ENCODE assay signal across 11 cellular contexts in genomic region chr12:38892090-38892786, GRCh38. TPM values are rescaled to one million over a fixed set of nuclear protein-coding genes. Genes with fewer than 3 reads are reported as not detected.
DNase-seq lines count a peak whose midpoint lies in the region; ATAC-seq, FAIRE-seq and TF ChIP-seq lines count a peak whose summit lies in the region.
"Had no signal": no experiment of that assay in that cellular context is flagged by ENCODE, and none has a peak within 500 bp of the region (broad histone marks: within the 10 kb centered on the region; RNA-seq: fewer than 3 reads in every experiment).

No MANE protein-coding gene starts in this region.

- no peak for TF ChIP-seq POLR2A in GM12878 (IDR thresholded peaks at IDR 0.05; ENCODE audit: low read depth, low read length)

- H3K27ac ChIP-seq in GM12878 (ENCODE audit: control insufficient read depth, insufficient read depth) (peak overlapping the region; percentile 5; the same call in 1 of the 2 replicates), trophoblast cell (ENCODE audit: low read depth, low read length) (no peak overlapping the region)
- H3K27ac ChIP-seq: 22Rv1 had no signal

- H3K4me1 ChIP-seq in GM12878 (ENCODE audit: control insufficient read depth, insufficient read depth, low read length) = no peaks in the 10 kb centered on the region
- H3K4me1 ChIP-seq in trophoblast cell (ENCODE audit: control insufficient read depth in 1 of 2, insufficient read depth in 2 of 2, low read length in 2 of 2) = peaks cover 0 to 4% of the 10 kb centered on the region in 2 experiments

- TF ChIP-seq RAD21 in GM12878 (IDR thresholded peaks at IDR 0.05; ENCODE audit: insufficient read depth, low read depth, low read length) = no peak

- 33% methylated on average over 4 of the region's 4 CpGs for WGBS in GM12878 (ENCODE audit: insufficient coverage, insufficient replicate concordance, low lambda C conversion rate, missing lambda C conversion rate)
- WGBS in trophoblast cell (ENCODE audit: extremely low coverage, insufficient coverage, insufficient read length) = no CpG with 5 or more reads among the region's 4 CpGs

- no peak overlapping the region for H4K91ac ChIP-seq in trophoblast cell (ENCODE audit: low read depth, low read length)

- H3K79me1 ChIP-seq in trophoblast cell (ENCODE audit: low read length) = no peaks in the 10 kb centered on the region

- no peak overlapping the region for H3K14ac ChIP-seq in trophoblast cell (ENCODE audit: low read length)

- H2AK5ac ChIP-seq in trophoblast cell (ENCODE audit: low read length) = no peak overlapping the region

- TF ChIP-seq CTCF in GM12878 (IDR thresholded peaks at IDR 0.05 in 2 of 3, conservative IDR thresholded peaks at IDR 0.05 in 1 of 3; ENCODE audit: control insufficient read depth in 2 of 3, extremely low read depth in 1 of 3, insufficient read depth in 1 of 3, low read depth in 3 of 3, low read length in 3 of 3) = no peak

- intact Hi-C loops in GM12878 (cut with micrococcal nuclease; ENCODE audit: unreplicated experiment) (no loop called here), sciatic nerve (cut with DNase I) (no loop called here)

- CTCF ChIA-PET in GM12878 (lab: Yijun Ruan, JAX) = interaction anchor here (1.0 to 1.2 kb wide), 2 partner anchors 10 to 14 kb away, joined by 3 to 7 read pairs; partner anchors contain the start of gene CPNE8

- SMC1A ChIA-PET in GM12878 (lab: Charles Lee; ENCODE audit: uncharacterized antibody, unreplicated experiment) = interaction anchor here (0.6 to 4.7 kb wide), 11 partner anchors 9 to 561 kb away, joined by 3 to 66 read pairs (median 4); partner anchors contain the start of gene CPNE8

- no peak overlapping the region for H3K18ac ChIP-seq in trophoblast cell (ENCODE audit: low read length)

- H2BK120ac ChIP-seq in trophoblast cell (ENCODE audit: insufficient read depth, low read length, poor library complexity) = no peak overlapping the region

- ATAC-seq in HG02759 (IDR thresholded peaks at IDR 0.05; ENCODE audit: unreplicated experiment) (peak; percentile 71), GM12878 (peak; percentile 84), sciatic nerve (no peak), HG03139 (IDR thresholded peaks at IDR 0.05; ENCODE audit: unreplicated experiment) (no peak)

- no peaks in the 10 kb centered on the region for H3K27me3 ChIP-seq in GM12878 (replicated peaks in 1 of 2; ENCODE audit: control insufficient read depth in 2 of 2, insufficient read depth in 2 of 2, low read length in 1 of 2)
- no peaks in the 10 kb centered on the region for H3K27me3 ChIP-seq in trophoblast cell (ENCODE audit: insufficient read depth, low read length)

- H3K79me2 ChIP-seq in GM12878 (ENCODE audit: control insufficient read depth, insufficient read depth, low read length) (peaks cover 45% of the 10 kb centered on the region), trophoblast cell (ENCODE audit: control insufficient read depth, insufficient read depth, low read length, poor library complexity) (no peaks in the 10 kb centered on the region)

- no peak for TF ChIP-seq EP300 in GM12878 (IDR thresholded peaks at IDR 0.05; ENCODE audit: borderline replicate concordance in 1 of 2, control insufficient read depth in 1 of 2, low read depth in 2 of 2, low read length in 2 of 2)

- no peak overlapping the region for H3K9ac ChIP-seq in GM12878 (ENCODE audit: control insufficient read depth, insufficient read depth, low read length)
- no peak overlapping the region for H3K9ac ChIP-seq in trophoblast cell (ENCODE audit: low read length)

- H2BK12ac ChIP-seq in trophoblast cell (ENCODE audit: low read length) = no peak overlapping the region

- H3K4me2 ChIP-seq in GM12878 (ENCODE audit: control insufficient read depth, insufficient read depth) (no peak overlapping the region), trophoblast cell (ENCODE audit: low read length) (no peak overlapping the region)

- no peaks in the 10 kb centered on the region for H4K20me1 ChIP-seq in GM12878 (ENCODE audit: control insufficient read depth, insufficient read depth)

- RAD21 ChIA-PET in GM12878 (lab: Charles Lee; ENCODE audit: unreplicated experiment) = interaction anchor here (1.0 to 6.2 kb wide), 6 partner anchors 9 to 116 kb away, joined by 3 to 78 read pairs (median 3); partner anchors contain the start of gene CPNE8

- FAIRE-seq in GM12878 (lab: Jason Lieb, UNC) = peak; percentile 65
- FAIRE-seq: endometrium had no signal

- H3K4me3 ChIP-seq in GM12878 = no peak overlapping the region
- no peak overlapping the region for H3K4me3 ChIP-seq in trophoblast cell (ENCODE audit: low read depth, low read length)

- in situ Hi-C loops in GM12878 (cut with MboI) = loop anchor here (25.0 kb wide), 3 partner anchors 105 to 720 kb away; partner anchors contain the start of genes ABCD2 and KIF21A

- no peaks in the 10 kb centered on the region for H3K36me3 ChIP-seq in GM12878 (ENCODE audit: control insufficient read depth in 2 of 2, insufficient read depth in 2 of 2, low read length in 1 of 2)
- no peaks in the 10 kb centered on the region for H3K36me3 ChIP-seq in trophoblast cell (ENCODE audit: control insufficient read depth in 1 of 2, insufficient read depth in 2 of 2, low read length in 2 of 2)

- H4K12ac ChIP-seq in trophoblast cell (ENCODE audit: low read depth, low read length) = no peak overlapping the region

- H3K9me3 ChIP-seq in GM12878 (replicated peaks; ENCODE audit: control insufficient read depth, insufficient read depth, low read length) (no peaks in the 10 kb centered on the region), trophoblast cell (ENCODE audit: insufficient read depth, low read depth, low read length) (no peaks in the 10 kb centered on the region)

- H2BK5ac ChIP-seq in trophoblast cell (ENCODE audit: low read depth, low read length, poor library complexity) = no peak overlapping the region

- H3K23ac ChIP-seq in trophoblast cell (ENCODE audit: low read length) = no peak overlapping the region

- POLR2A ChIA-PET in GM12878 (lab: Charles Lee) = interaction anchor here (0.5 to 1.2 kb wide), 3 partner anchors 12 to 120 kb away, joined by 3 read pairs; no protein-coding TSS in a partner anchor

- no TSS peak for BruUV-seq in GM12878 (replicated peaks; lab: Mats Ljungman, UMichigan)

- no peak overlapping the region for H3K4ac ChIP-seq in trophoblast cell (ENCODE audit: low read depth, low read length)

- no peak overlapping the region for H4K8ac ChIP-seq in trophoblast cell (ENCODE audit: low read depth, low read length)

- H2AFZ ChIP-seq in GM12878 (ENCODE audit: control insufficient read depth, low read depth, low read length) = no peak overlapping the region
- H2AFZ ChIP-seq in trophoblast cell (ENCODE audit: insufficient read depth, low read length, poor library complexity) = no peak overlapping the region

- DNase-seq in NOMO-1 treated with DMSO at 0.1 percent for 48 hours (lab: John Stamatoyannopoulos, UW; ENCODE audit: unreplicated experiment) (peak; percentile 72), NOMO-1 treated with dmso at 0.1 percent for 144 hours (lab: John Stamatoyannopoulos, UW; ENCODE audit: unreplicated experiment) (no peak), GM12878 (ENCODE audit: low read depth, low spot score) (no peak), trophoblast cell (peak; percentile 54 to 65), NCI-H146 treated with DMSO at 0.1 percent for 48 hours (lab: John Stamatoyannopoulos, UW; ENCODE audit: unreplicated experiment) (no peak), sciatic nerve (ENCODE audit: low spot score) (no peak)
- DNase-seq: NCI-H2171 had no signal

TF ChIP-seq in GM12878, 131 proteins besides CTCF, POLR2A, EP300 and RAD21 (continues in another document):
- TF ChIP-seq PBX3 (IDR thresholded peaks at IDR 0.05; ENCODE audit: insufficient replicate concordance, low read depth, low read length) = no peak
- TF ChIP-seq BMI1 (IDR thresholded peaks at IDR 0.05; ENCODE audit: borderline replicate concordance) = 0 out of 2 replicates have a peak, but pooled peaks have one; percentile 16
- no peak for TF ChIP-seq STAT3 (IDR thresholded peaks at IDR 0.05; ENCODE audit: low read depth, low read length)
- TF ChIP-seq TBL1XR1 (IDR thresholded peaks at IDR 0.05; ENCODE audit: low read depth, low read length) = no peak
- no peak for TF ChIP-seq ASH2L (IDR thresholded peaks at IDR 0.05; ENCODE audit: borderline replicate concordance, low read depth)
- TF ChIP-seq CBX3 (IDR thresholded peaks at IDR 0.05; ENCODE audit: borderline replicate concordance, low read depth) = no peak

RNA-seq across cellular contexts. Expression of gene CPNE8, which starts 13.2 kb away (rescaled TPM):
- 85.5 and 97.5 TPM in 2 replicates for total RNA-seq in GM12878 (2013; cell fraction: nucleolus; rRNA removed)
- 15.5 and 20.2 TPM in 2 replicates for total RNA-seq in GM12878 (2014; rRNA removed)
- 21.5 and 22.1 TPM in 2 replicates for total RNA-seq in GM12878 (2014; rRNA removed; fragmentation: Illumina TruSeq; extraction: Trizol)
- 17.0 and 18.8 TPM in 2 replicates for total RNA-seq in GM12878 (2021)
- 4.8 TPM for polyA plus RNA-seq in GM12878 (2011; ENCODE audit: low read depth)
- 38.4 and 54.0 TPM in 2 replicates for polyA plus RNA-seq in GM12878 (2011; rRNA removed)
- polyA plus RNA-seq in GM12878 (2011; cell fraction: cytosol; rRNA removed) = 11.8 and 12.8 TPM in 2 replicates
- 46.7 and 48.9 TPM in 2 replicates for polyA plus RNA-seq in GM12878 (2011; cell fraction: nucleus; rRNA removed)
- polyA plus RNA-seq in GM12878 (2012) = 8.3 and 9.2 TPM in 2 replicates
- polyA plus RNA-seq in GM12878 (2014; fragmentation: Illumina TruSeq; extraction: Trizol) = 15.3 and 20.8 TPM in 2 replicates
- 10 to 100 TPM; 13.0 to 24.2 TPM for polyA plus RNA-seq in GM12878 (2014; fragmentation: Nextera tagmentation; extraction: Ambion mirVana)
- polyA plus RNA-seq in GM12878 (2014; rRNA removed) = 9.9 and 11.3 TPM in 2 replicates
- 10 to 100 TPM; 19.1 to 21.1 TPM for polyA plus RNA-seq in GM12878 (2016; fragmentation: Nextera tagmentation; extraction: Ambion mirVana)
- polyA minus RNA-seq in GM12878 (2011; rRNA and poly(A)+ RNA removed) = 29.6 and 35.5 TPM in 2 replicates
- 10.4 and 13.0 TPM in 2 replicates for polyA minus RNA-seq in GM12878 (2011; cell fraction: cytosol; rRNA and poly(A)+ RNA removed)
- 55.9 and 96.4 TPM in 2 replicates for polyA minus RNA-seq in GM12878 (2011; cell fraction: nucleus; rRNA and poly(A)+ RNA removed)
- polyA plus RNA-seq in trophoblast cell (2013) = 5.7 and 6.6 TPM in 2 replicates
- 26.6 TPM for total RNA-seq in sciatic nerve

Comparison
In these comparisons a context has a peak if more than half of its experiments do, and no peak if none do; other contexts are left out.
1. DNase-seq: peak in NOMO-1 treated with DMSO at 0.1 percent for 48 hours (single experiment) and trophoblast cell (2 of 2); none in NOMO-1 treated with dmso at 0.1 percent for 144 hours (single experiment), GM12878 (single experiment), NCI-H146 treated with DMSO at 0.1 percent for 48 hours (single experiment) and sciatic nerve (single experiment).
2. ATAC-seq: peak in HG02759 (single experiment) and GM12878 (single experiment); none in sciatic nerve (single experiment) and HG03139 (single experiment).